15 cellular contexts compared by ENCODE assay signal in genomic region chr2:80169811-80170594, GRCh38.
A peak's percentile ranks its signal among the peaks of the same experiment; 100 is the strongest.
DNase-seq lines count a peak whose midpoint lies in the region; TF ChIP-seq lines count a peak whose summit lies in the region.
"Had no signal": no experiment of that assay in that cellular context is flagged by ENCODE, and none has a peak within 500 bp of the region (broad histone marks: within the 10 kb centered on the region; RNA-seq: fewer than 3 reads in every experiment).

No MANE protein-coding gene starts in this region.

- H3K36me3 ChIP-seq in Caco-2 (ENCODE audit: control insufficient read depth, insufficient read depth, low read length), result no peaks in the 10 kb centered on the region
- no peaks in the 10 kb centered on the region for H3K36me3 ChIP-seq in esophagus muscularis mucosa

- H3K27me3 ChIP-seq in Caco-2 (replicated peaks; ENCODE audit: control insufficient read depth, insufficient read depth, low read length), result no peaks in the 10 kb centered on the region
- H3K27me3 ChIP-seq in esophagus muscularis mucosa, result no peaks in the 10 kb centered on the region

- intact Hi-C loops in Caco-2 (cut with micrococcal nuclease; ENCODE audit: unreplicated experiment), result no loop called here
- intact Hi-C loops in esophagus muscularis mucosa (cut with DNase I), result no loop called here

- H3K27ac Mint-ChIP-seq in Caco-2 (ENCODE audit: unreplicated experiment), result peak overlapping the region; percentile 4
- H3K27ac Mint-ChIP-seq: B cell; CD4-positive, alpha-beta T cell; GM23338 had no signal

- TF ChIP-seq POLR2A in esophagus muscularis mucosa (IDR thresholded peaks at IDR 0.05; ENCODE audit: low read depth), result no peak

- POLR2A ChIA-PET in Caco-2 (lab: Charles Lee), result no interaction called here

- H3K27me3 Mint-ChIP-seq in Caco-2 (ENCODE audit: insufficient read depth, unreplicated experiment), result no peaks in the 10 kb centered on the region
- H3K27me3 Mint-ChIP-seq: B cell; CD4-positive, alpha-beta T cell had no signal

- peaks cover 7% of the 10 kb centered on the region for H3K9me3 Mint-ChIP-seq in Caco-2 (ENCODE audit: unreplicated experiment)
- H3K9me3 Mint-ChIP-seq: GM23338 had no signal

- BruUV-seq in Caco-2 (replicated peaks; lab: Mats Ljungman, UMichigan), result no TSS peak

- DNase-seq in Caco-2 (no peak), DMS153 treated with DMSO at 0.1 percent for 48 hours (lab: John Stamatoyannopoulos, UW; ENCODE audit: unreplicated experiment) (peak; percentile 7), NCI-H345 (lab: John Stamatoyannopoulos, UW) (peak; percentile 48), esophagus muscularis mucosa (ENCODE audit: extremely low spot score) (peak; percentile 24), GM19240 (ENCODE audit: insufficient read length, low spot score) (no peak), COR-L47 (lab: John Stamatoyannopoulos, UW) (no peak), NCI-H524 (lab: John Stamatoyannopoulos, UW) (no peak)
- DNase-seq: C1 segment of cervical spinal cord; CD4-positive, alpha-beta T cell; DMS53; H7; IMR-90 had no signal

- H3K27ac ChIP-seq in esophagus muscularis mucosa (replicated peaks in 1 of 4), result no peak overlapping the region

- no peak overlapping the region for H3K4me3 Mint-ChIP-seq in Caco-2 (ENCODE audit: unreplicated experiment)
- H3K4me3 Mint-ChIP-seq: B cell; CD4-positive, alpha-beta T cell; GM23338 had no signal

- CTCF ChIA-PET in Caco-2 (lab: Charles Lee), result no interaction called here

- no peak for TF ChIP-seq EP300 in esophagus muscularis mucosa (IDR thresholded peaks at IDR 0.05)

- H3K36me3 Mint-ChIP-seq in Caco-2 (ENCODE audit: insufficient read depth, unreplicated experiment), result no peaks in the 10 kb centered on the region

- peaks cover 10% of the 10 kb centered on the region; the same call in 1 of the 2 replicates for H3K4me1 ChIP-seq in Caco-2
- no peaks in the 10 kb centered on the region for H3K4me1 ChIP-seq in esophagus muscularis mucosa

- H3K4me1 Mint-ChIP-seq in Caco-2 (ENCODE audit: low read depth, unreplicated experiment), result no peaks in the 10 kb centered on the region
- H3K4me1 Mint-ChIP-seq: B cell had no signal

- TF ChIP-seq CTCF in Caco-2 (IDR thresholded peaks at IDR 0.05; ENCODE audit: insufficient read depth in 1 of 2, low read depth in 1 of 2, low read length in 1 of 2, severe bottlenecking in 1 of 2, unreplicated experiment in 1 of 2) (no peak), esophagus muscularis mucosa (IDR thresholded peaks at IDR 0.05) (no peak)

- 65% methylated on average over 3 of the region's 3 CpGs for WGBS in esophagus muscularis mucosa

- H3K4me3 ChIP-seq in Caco-2 (ENCODE audit: low read depth, low read length), result no peak overlapping the region
- H3K4me3 ChIP-seq in esophagus muscularis mucosa, result no peak overlapping the region
- H3K4me3 ChIP-seq: GM12878, GM23338 had no signal

- H3K9me3 ChIP-seq in Caco-2 (no peaks in the 10 kb centered on the region; the same call in 1 of the 2 replicates), esophagus muscularis mucosa (no peaks in the 10 kb centered on the region)

Comparison
In these comparisons a context has a peak if more than half of its experiments do, and no peak if none do; other contexts are left out.
1. DNase-seq: peak in DMS153 treated with DMSO at 0.1 percent for 48 hours (single experiment), NCI-H345 (single experiment) and esophagus muscularis mucosa (single experiment); none in Caco-2 (0 of 2), GM19240 (single experiment), COR-L47 (single experiment) and NCI-H524 (0 of 2).